In the genomic region with DNA sequence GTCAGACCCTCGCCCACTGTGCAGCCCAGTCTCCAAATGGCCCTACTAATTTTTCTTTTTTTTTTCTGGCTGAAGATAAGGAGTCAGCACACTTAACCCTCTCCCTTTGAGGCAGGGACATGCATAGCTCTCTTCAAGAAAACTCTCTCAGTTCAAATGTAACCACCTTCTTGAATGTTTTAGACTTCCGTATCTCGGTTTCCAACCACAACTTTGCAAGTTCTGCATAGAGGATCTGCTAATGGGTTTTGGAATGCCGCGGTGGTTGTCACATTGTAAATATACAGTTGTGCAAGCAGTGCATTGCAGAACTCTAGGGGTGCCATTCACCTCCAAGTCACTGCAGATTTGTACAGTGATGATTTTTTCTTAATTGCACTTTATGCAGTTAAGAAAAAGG, we compare ENCODE assay signal across 21 cellular contexts.
"Had no signal": no experiment of that assay in that cellular context is flagged by ENCODE, and none has a peak within 500 bp of the region (broad histone marks: within the 10 kb centered on the region; RNA-seq: fewer than 3 reads in every experiment).

No MANE protein-coding gene starts in this region.

- H2AFZ ChIP-seq: neural progenitor cell had no signal

- H3K4me1 ChIP-seq: left ventricle myocardium inferior, neural progenitor cell, right lobe of liver, tibial artery had no signal

- H3K27ac ChIP-seq: foreskin keratinocyte, left ventricle myocardium inferior, neural progenitor cell, right lobe of liver, skin epidermis, tibial artery had no signal

- H3K4me3 Mint-ChIP-seq: activated naive CD4-positive, alpha-beta T cell treated with anti-CD3 and anti-CD28 coated beads, Interleukin-2, amount 50 U/mL, for 24 hours; brain; naive thymus-derived CD4-positive, alpha-beta T cell; neural progenitor cell; stimulated activated effector memory CD8-positive, alpha-beta T cell treated with anti-CD3 and anti-CD28 coated beads, Interleukin-12 subunit alpha, Interleukin-12 subunit beta, amount 100 ng/mL, for 72 hours; stimulated activated naive CD8-positive, alpha-beta T cell treated with anti-CD3 and anti-CD28 coated beads, Interleukin-15, amount 100 ng/mL, for 72 hours; WTC11 had no signal

- H3K36me3 Mint-ChIP-seq: brain; neural progenitor cell; stimulated activated effector memory CD8-positive, alpha-beta T cell treated with anti-CD3 and anti-CD28 coated beads, Interleukin-12 subunit alpha, Interleukin-12 subunit beta, amount 100 ng/mL, for 72 hours had no signal

- H3K9ac ChIP-seq: neural progenitor cell had no signal

- DNase-seq: activated gamma-delta T cell treated with Interleukin-2 at 50 U/mL for 16 hours; activated T-cell treated with anti-CD3 and anti-CD28 coated beads, Interleukin-2, amount 50 U/mL, for 1 hour; anterior cingulate cortex; caudate nucleus; dermis blood vessel endothelial cell; effector CD8-positive, alpha-beta T cell; foreskin keratinocyte; kidney glomerular epithelial cell; left ventricle myocardium inferior; naive thymus-derived CD4-positive, alpha-beta T cell; posterior cingulate gyrus; right lobe of liver; stimulated activated CD4-positive, alpha-beta T cell treated with anti-CD3 and anti-CD28 coated beads, Interleukin-1b, Interleukin-23, amount 100 ng/mL, for 48 hours; stimulated activated naive CD8-positive, alpha-beta T cell treated with anti-CD3 and anti-CD28 coated beads, Interleukin-15, amount 100 ng/mL, for 72 hours; tibial artery had no signal

- H3K4me2 ChIP-seq: neural progenitor cell had no signal

- H3K27me3 Mint-ChIP-seq: stimulated activated naive CD8-positive, alpha-beta T cell treated with anti-CD3 and anti-CD28 coated beads, Interleukin-15, amount 100 ng/mL, for 72 hours had no signal

- H3K36me3 ChIP-seq: left ventricle myocardium inferior, neural progenitor cell, right lobe of liver, tibial artery had no signal

- H3K9me3 ChIP-seq: right lobe of liver had no signal

- H3K27me3 ChIP-seq: foreskin keratinocyte, neural progenitor cell, right lobe of liver, tibial artery had no signal

- H3K4me3 ChIP-seq: left ventricle myocardium inferior, neural progenitor cell, right lobe of liver, skin epidermis, tibial artery had no signal

- H3K9me3 Mint-ChIP-seq: activated naive CD4-positive, alpha-beta T cell treated with anti-CD3 and anti-CD28 coated beads, Interleukin-2, amount 50 U/mL, for 24 hours; stimulated activated naive CD8-positive, alpha-beta T cell treated with anti-CD3 and anti-CD28 coated beads, Interleukin-15, amount 100 ng/mL, for 72 hours had no signal

- H3K27ac Mint-ChIP-seq: activated naive CD4-positive, alpha-beta T cell treated with anti-CD3 and anti-CD28 coated beads, Interleukin-2, amount 50 U/mL, for 24 hours; brain; naive thymus-derived CD4-positive, alpha-beta T cell; neural progenitor cell; stimulated activated effector memory CD8-positive, alpha-beta T cell treated with anti-CD3 and anti-CD28 coated beads, Interleukin-12 subunit alpha, Interleukin-12 subunit beta, amount 100 ng/mL, for 72 hours; stimulated activated naive CD8-positive, alpha-beta T cell treated with anti-CD3 and anti-CD28 coated beads, Interleukin-15, amount 100 ng/mL, for 72 hours; WTC11 had no signal

- H3K4me1 Mint-ChIP-seq: activated naive CD4-positive, alpha-beta T cell treated with anti-CD3 and anti-CD28 coated beads, Interleukin-2, amount 50 U/mL, for 24 hours; brain; neural progenitor cell; stimulated activated effector memory CD8-positive, alpha-beta T cell treated with anti-CD3 and anti-CD28 coated beads, Interleukin-12 subunit alpha, Interleukin-12 subunit beta, amount 100 ng/mL, for 72 hours; stimulated activated naive CD8-positive, alpha-beta T cell treated with anti-CD3 and anti-CD28 coated beads, Interleukin-15, amount 100 ng/mL, for 72 hours had no signal
